1 cellular context compared by ENCODE assay signal in genomic region chr21:45138199-45139002, GRCh38.
A peak's percentile ranks its signal among the peaks of the same experiment; 100 is the strongest.
TF ChIP-seq lines count a peak whose summit lies in the region.

No MANE protein-coding gene starts in this region.

TF ChIP-seq in K562, 482 proteins besides CTCF, POLR2A, EP300 and RAD21 (continued from another document and continues in another):
- TF ChIP-seq SNIP1 (IDR thresholded peaks at IDR 0.05; ENCODE audit: low read depth) (peak; percentile 54; the same call in 1 of the 2 replicates), DPF2 (IDR thresholded peaks at IDR 0.05) (peak; percentile 60; the same call in 1 of the 2 replicates), ZNF449 (CRISPR knock-in tag; IDR thresholded peaks at IDR 0.05) (no peak), MAX (CRISPR knock-in tag; IDR thresholded peaks at IDR 0.05) (peak; percentile 99), FOXP1 (CRISPR knock-in tag; IDR thresholded peaks at IDR 0.05) (peak; percentile 94), SOX6 (IDR thresholded peaks at IDR 0.05) (0 out of 2 replicates have a peak, but pooled peaks have one; percentile 20), ZFX (CRISPR knock-in tag; IDR thresholded peaks at IDR 0.05) (0 out of 2 replicates have a peak, but pooled peaks have one; percentile 45), ZNF232 (CRISPR knock-in tag; IDR thresholded peaks at IDR 0.05) (peak; percentile 72; the same call in 1 of the 2 replicates), ZNF316 (IDR thresholded peaks at IDR 0.05) (no peak), ARNT (IDR thresholded peaks at IDR 0.05) (no peak), SMARCC2 (IDR thresholded peaks at IDR 0.05; ENCODE audit: low read depth) (no peak; the same call in 1 of the 2 replicates), BHLHE40 (IDR thresholded peaks at IDR 0.05; ENCODE audit: low read length) (no peak), CREB1 (IDR thresholded peaks at IDR 0.05) (no peak), CREB1 (CRISPR knock-in tag; IDR thresholded peaks at IDR 0.05) (peak; percentile 50; the same call in 1 of the 2 replicates), MTA1 (IDR thresholded peaks at IDR 0.05; ENCODE audit: borderline replicate concordance) (0 out of 2 replicates have a peak, but pooled peaks have one; percentile 42), ZNF282 (CRISPR knock-in tag; IDR thresholded peaks at IDR 0.05) (no peak), MNT (conservative IDR thresholded peaks at IDR 0.05) (peak; percentile 67 to 83), EHMT2 (IDR thresholded peaks at IDR 0.05) (0 out of 2 replicates have a peak, but pooled peaks have one; percentile 56), ETV5 (CRISPR knock-in tag; IDR thresholded peaks at IDR 0.05; ENCODE audit: low read depth) (0 out of 2 replicates have a peak, but pooled peaks have one; percentile 29), FOXP4 (CRISPR knock-in tag; IDR thresholded peaks at IDR 0.05; ENCODE audit: borderline replicate concordance) (peak; percentile 34; the same call in 1 of the 2 replicates), MTA3 (IDR thresholded peaks at IDR 0.05; ENCODE audit: borderline replicate concordance) (peak; percentile 30; the same call in 1 of the 2 replicates), CCAR2 (IDR thresholded peaks at IDR 0.05; ENCODE audit: low read depth, low read length) (no peak), RBM14 (IDR thresholded peaks at IDR 0.05; ENCODE audit: borderline replicate concordance, insufficient read depth, low read depth, low read length) (no peak), MEIS2 (IDR thresholded peaks at IDR 0.05; ENCODE audit: partially characterized antibody) (peak; percentile 8), ZBTB9 (CRISPR knock-in tag; IDR thresholded peaks at IDR 0.05) (0 out of 2 replicates have a peak, but pooled peaks have one; percentile 47), SIN3A (IDR thresholded peaks at IDR 0.05; ENCODE audit: borderline replicate concordance in 2 of 2, control insufficient read depth in 1 of 2, low read depth in 2 of 2, low read length in 2 of 2) (peak in 1 of 2 experiments; percentile 64; a peak in 1 of 4 replicates), MYC (IDR thresholded peaks at IDR 0.05; ENCODE audit: low read depth, low read length) (peak; percentile 97), MYC (CRISPR knock-in tag; IDR thresholded peaks at IDR 0.05; ENCODE audit: borderline replicate concordance, low read depth) (peak; percentile 61; the same call in 1 of the 2 replicates)
- TF ChIP-seq, protein P1, sequence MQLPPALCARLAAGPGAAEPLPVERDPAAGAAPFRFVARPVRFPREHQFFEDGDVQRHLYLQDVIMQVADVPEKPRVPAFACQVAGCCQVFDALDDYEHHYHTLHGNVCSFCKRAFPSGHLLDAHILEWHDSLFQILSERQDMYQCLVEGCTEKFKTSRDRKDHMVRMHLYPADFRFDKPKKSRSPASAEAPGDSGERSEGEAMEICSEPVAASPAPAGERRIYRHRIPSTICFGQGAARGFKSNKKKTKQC (CRISPR knock-in tag; IDR thresholded peaks at IDR 0.05), result peak; percentile 97
- TF ChIP-seq, protein P2, sequence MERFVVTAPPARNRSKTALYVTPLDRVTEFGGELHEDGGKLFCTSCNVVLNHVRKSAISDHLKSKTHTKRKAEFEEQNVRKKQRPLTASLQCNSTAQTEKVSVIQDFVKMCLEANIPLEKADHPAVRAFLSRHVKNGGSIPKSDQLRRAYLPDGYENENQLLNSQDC (CRISPR knock-in tag; IDR thresholded peaks at IDR 0.05), result no peak
- TF ChIP-seq, protein P3, sequence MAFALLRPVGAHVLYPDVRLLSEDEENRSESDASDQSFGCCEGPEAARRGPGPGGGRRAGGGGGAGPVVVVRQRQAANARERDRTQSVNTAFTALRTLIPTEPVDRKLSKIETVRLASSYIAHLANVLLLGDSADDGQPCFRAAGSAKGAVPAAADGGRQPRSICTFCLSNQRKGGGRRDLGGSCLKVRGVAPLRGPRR (CRISPR knock-in tag; IDR thresholded peaks at IDR 0.05), result no peak
- TF ChIP-seq, protein P4, sequence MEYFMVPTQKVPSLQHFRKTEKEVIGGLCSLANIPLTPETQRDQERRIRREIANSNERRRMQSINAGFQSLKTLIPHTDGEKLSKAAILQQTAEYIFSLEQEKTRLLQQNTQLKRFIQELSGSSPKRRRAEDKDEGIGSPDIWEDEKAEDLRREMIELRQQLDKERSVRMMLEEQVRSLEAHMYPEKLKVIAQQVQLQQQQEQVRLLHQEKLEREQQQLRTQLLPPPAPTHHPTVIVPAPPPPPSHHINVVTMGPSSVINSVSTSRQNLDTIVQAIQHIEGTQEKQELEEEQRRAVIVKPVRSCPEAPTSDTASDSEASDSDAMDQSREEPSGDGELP (CRISPR knock-in tag; IDR thresholded peaks at IDR 0.05; ENCODE audit: borderline replicate concordance), result peak; percentile 61; the same call in 1 of the 2 replicates
- TF ChIP-seq, protein P5, sequence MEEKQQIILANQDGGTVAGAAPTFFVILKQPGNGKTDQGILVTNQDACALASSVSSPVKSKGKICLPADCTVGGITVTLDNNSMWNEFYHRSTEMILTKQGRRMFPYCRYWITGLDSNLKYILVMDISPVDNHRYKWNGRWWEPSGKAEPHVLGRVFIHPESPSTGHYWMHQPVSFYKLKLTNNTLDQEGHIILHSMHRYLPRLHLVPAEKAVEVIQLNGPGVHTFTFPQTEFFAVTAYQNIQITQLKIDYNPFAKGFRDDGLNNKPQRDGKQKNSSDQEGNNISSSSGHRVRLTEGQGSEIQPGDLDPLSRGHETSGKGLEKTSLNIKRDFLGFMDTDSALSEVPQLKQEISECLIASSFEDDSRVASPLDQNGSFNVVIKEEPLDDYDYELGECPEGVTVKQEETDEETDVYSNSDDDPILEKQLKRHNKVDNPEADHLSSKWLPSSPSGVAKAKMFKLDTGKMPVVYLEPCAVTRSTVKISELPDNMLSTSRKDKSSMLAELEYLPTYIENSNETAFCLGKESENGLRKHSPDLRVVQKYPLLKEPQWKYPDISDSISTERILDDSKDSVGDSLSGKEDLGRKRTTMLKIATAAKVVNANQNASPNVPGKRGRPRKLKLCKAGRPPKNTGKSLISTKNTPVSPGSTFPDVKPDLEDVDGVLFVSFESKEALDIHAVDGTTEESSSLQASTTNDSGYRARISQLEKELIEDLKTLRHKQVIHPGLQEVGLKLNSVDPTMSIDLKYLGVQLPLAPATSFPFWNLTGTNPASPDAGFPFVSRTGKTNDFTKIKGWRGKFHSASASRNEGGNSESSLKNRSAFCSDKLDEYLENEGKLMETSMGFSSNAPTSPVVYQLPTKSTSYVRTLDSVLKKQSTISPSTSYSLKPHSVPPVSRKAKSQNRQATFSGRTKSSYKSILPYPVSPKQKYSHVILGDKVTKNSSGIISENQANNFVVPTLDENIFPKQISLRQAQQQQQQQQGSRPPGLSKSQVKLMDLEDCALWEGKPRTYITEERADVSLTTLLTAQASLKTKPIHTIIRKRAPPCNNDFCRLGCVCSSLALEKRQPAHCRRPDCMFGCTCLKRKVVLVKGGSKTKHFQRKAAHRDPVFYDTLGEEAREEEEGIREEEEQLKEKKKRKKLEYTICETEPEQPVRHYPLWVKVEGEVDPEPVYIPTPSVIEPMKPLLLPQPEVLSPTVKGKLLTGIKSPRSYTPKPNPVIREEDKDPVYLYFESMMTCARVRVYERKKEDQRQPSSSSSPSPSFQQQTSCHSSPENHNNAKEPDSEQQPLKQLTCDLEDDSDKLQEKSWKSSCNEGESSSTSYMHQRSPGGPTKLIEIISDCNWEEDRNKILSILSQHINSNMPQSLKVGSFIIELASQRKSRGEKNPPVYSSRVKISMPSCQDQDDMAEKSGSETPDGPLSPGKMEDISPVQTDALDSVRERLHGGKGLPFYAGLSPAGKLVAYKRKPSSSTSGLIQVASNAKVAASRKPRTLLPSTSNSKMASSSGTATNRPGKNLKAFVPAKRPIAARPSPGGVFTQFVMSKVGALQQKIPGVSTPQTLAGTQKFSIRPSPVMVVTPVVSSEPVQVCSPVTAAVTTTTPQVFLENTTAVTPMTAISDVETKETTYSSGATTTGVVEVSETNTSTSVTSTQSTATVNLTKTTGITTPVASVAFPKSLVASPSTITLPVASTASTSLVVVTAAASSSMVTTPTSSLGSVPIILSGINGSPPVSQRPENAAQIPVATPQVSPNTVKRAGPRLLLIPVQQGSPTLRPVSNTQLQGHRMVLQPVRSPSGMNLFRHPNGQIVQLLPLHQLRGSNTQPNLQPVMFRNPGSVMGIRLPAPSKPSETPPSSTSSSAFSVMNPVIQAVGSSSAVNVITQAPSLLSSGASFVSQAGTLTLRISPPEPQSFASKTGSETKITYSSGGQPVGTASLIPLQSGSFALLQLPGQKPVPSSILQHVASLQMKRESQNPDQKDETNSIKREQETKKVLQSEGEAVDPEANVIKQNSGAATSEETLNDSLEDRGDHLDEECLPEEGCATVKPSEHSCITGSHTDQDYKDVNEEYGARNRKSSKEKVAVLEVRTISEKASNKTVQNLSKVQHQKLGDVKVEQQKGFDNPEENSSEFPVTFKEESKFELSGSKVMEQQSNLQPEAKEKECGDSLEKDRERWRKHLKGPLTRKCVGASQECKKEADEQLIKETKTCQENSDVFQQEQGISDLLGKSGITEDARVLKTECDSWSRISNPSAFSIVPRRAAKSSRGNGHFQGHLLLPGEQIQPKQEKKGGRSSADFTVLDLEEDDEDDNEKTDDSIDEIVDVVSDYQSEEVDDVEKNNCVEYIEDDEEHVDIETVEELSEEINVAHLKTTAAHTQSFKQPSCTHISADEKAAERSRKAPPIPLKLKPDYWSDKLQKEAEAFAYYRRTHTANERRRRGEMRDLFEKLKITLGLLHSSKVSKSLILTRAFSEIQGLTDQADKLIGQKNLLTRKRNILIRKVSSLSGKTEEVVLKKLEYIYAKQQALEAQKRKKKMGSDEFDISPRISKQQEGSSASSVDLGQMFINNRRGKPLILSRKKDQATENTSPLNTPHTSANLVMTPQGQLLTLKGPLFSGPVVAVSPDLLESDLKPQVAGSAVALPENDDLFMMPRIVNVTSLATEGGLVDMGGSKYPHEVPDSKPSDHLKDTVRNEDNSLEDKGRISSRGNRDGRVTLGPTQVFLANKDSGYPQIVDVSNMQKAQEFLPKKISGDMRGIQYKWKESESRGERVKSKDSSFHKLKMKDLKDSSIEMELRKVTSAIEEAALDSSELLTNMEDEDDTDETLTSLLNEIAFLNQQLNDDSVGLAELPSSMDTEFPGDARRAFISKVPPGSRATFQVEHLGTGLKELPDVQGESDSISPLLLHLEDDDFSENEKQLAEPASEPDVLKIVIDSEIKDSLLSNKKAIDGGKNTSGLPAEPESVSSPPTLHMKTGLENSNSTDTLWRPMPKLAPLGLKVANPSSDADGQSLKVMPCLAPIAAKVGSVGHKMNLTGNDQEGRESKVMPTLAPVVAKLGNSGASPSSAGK (IDR thresholded peaks at IDR 0.05), result peak; percentile 84
